ENCODE assay signal across 8 cellular contexts in genomic region chr5:42951847-42952411, GRCh38.
A peak's percentile ranks its signal among the peaks of the same experiment; 100 is the strongest.
DNase-seq lines count a peak whose midpoint lies in the region; ATAC-seq and TF ChIP-seq lines count a peak whose summit lies in the region.

No MANE protein-coding gene starts in this region.

- peaks cover 0 to 28% (median 10%) of the 10 kb centered on the region in 11 donors for H3K9me3 ChIP-seq in heart right ventricle

- H3K36me3 ChIP-seq in heart right ventricle: no peaks in the 10 kb centered on the region

- H3K27me3 Mint-ChIP-seq in activated T-helper 1 cell treated with anti-CD3 and anti-CD28 coated beads, Interleukin-12 subunit alpha, Interleukin-12 subunit beta, Interleukin-2, Interleukin-4 antibody, amounts not matched to agents 30 ng/mL and 10 ng/mL and 1 ng/mL, durations not matched to agents 14 hours and 24 hours and 36 hours (ENCODE audit: insufficient read depth): peaks cover 6% of the 10 kb centered on the region

- peaks cover 12 to 98% (median 90%) of the 10 kb centered on the region in 7 donors for H3K27me3 ChIP-seq in heart right ventricle

- peaks cover 9% of the 10 kb centered on the region for H3K36me3 Mint-ChIP-seq in activated T-helper 1 cell treated with anti-CD3 and anti-CD28 coated beads, Interleukin-12 subunit alpha, Interleukin-12 subunit beta, Interleukin-2, Interleukin-4 antibody, amounts not matched to agents 30 ng/mL and 10 ng/mL and 1 ng/mL, durations not matched to agents 14 hours and 24 hours and 36 hours (ENCODE audit: low read depth)

- 1 to 2% methylated on average over 37 of the region's 37 CpGs for WGBS in heart right ventricle, 2 donors

- H3K4me3 ChIP-seq in heart right ventricle: peak overlapping the region; percentile 32 to 74 (median 60)

- peak overlapping the region; percentile 8 to 99 (median 94) for H3K27ac ChIP-seq in heart right ventricle

- DNase-seq in GM10248 (ENCODE audit: extremely low spot score): peak; percentile 59
- DNase-seq in NCI-H2029 treated with DMSO at 0.1 percent for 48 hours (lab: John Stamatoyannopoulos, UW): peak; percentile 9
- DNase-seq in activated T-helper 1 cell treated with anti-CD3 and anti-CD28 coated beads, Interleukin-12 subunit alpha, Interleukin-12 subunit beta, Interleukin-2, Interleukin-4 antibody, amounts not matched to agents 30 ng/mL and 10 ng/mL and 1 ng/mL, durations not matched to agents 14 hours and 24 hours and 36 hours (ENCODE audit: low spot score): peak; percentile 63
- peak; percentile 19 to 38 for DNase-seq in heart right ventricle
- DNase-seq in stimulated activated CD4-positive, alpha-beta T cell treated with anti-CD3 and anti-CD28 coated beads, Interleukin-4, amount 100 ng/mL, for 24 hours: peak; percentile 52
- DNase-seq in NCI-H1048 (lab: John Stamatoyannopoulos, UW): no peak
- no peak for DNase-seq in inferior parietal cortex (ENCODE audit: extremely low spot score)

- H3K27ac Mint-ChIP-seq in activated T-helper 1 cell treated with anti-CD3 and anti-CD28 coated beads, Interleukin-12 subunit alpha, Interleukin-12 subunit beta, Interleukin-2, Interleukin-4 antibody, amounts not matched to agents 30 ng/mL and 10 ng/mL and 1 ng/mL, durations not matched to agents 14 hours and 24 hours and 36 hours: peak overlapping the region; percentile 97

- POLR2A ChIA-PET in GM10248 (lab: Yijun Ruan, JAX): no interaction called here

- ATAC-seq in GM21717 (IDR thresholded peaks at IDR 0.05; ENCODE audit: unreplicated experiment) (peak; percentile 26), heart right ventricle (peak; percentile 5 to 65 (median 32))

- peaks cover 7% of the 10 kb centered on the region for H3K9me3 Mint-ChIP-seq in activated T-helper 1 cell treated with anti-CD3 and anti-CD28 coated beads, Interleukin-12 subunit alpha, Interleukin-12 subunit beta, Interleukin-2, Interleukin-4 antibody, amounts not matched to agents 30 ng/mL and 10 ng/mL and 1 ng/mL, durations not matched to agents 14 hours and 24 hours and 36 hours

- peaks cover 37% of the 10 kb centered on the region for H3K4me1 Mint-ChIP-seq in activated T-helper 1 cell treated with anti-CD3 and anti-CD28 coated beads, Interleukin-12 subunit alpha, Interleukin-12 subunit beta, Interleukin-2, Interleukin-4 antibody, amounts not matched to agents 30 ng/mL and 10 ng/mL and 1 ng/mL, durations not matched to agents 14 hours and 24 hours and 36 hours (ENCODE audit: low read depth)

- CTCF ChIA-PET in GM10248 (lab: Yijun Ruan, JAX): interaction anchor here (1.1 kb wide), 1 partner anchor 121 kb away, joined by 3 read pairs; no protein-coding TSS in a partner anchor

- TF ChIP-seq CTCF in GM10248 (IDR thresholded peaks at IDR 0.05; ENCODE audit: control extremely low read depth, extremely low read depth, low read depth, missing control alignments) (no peak), heart right ventricle (IDR thresholded peaks at IDR 0.05) (no peak)

- peaks cover 0 to 50% (median 25%) of the 10 kb centered on the region in 9 donors for H3K4me1 ChIP-seq in heart right ventricle

- H3K4me3 Mint-ChIP-seq in activated T-helper 1 cell treated with anti-CD3 and anti-CD28 coated beads, Interleukin-12 subunit alpha, Interleukin-12 subunit beta, Interleukin-2, Interleukin-4 antibody, amounts not matched to agents 30 ng/mL and 10 ng/mL and 1 ng/mL, durations not matched to agents 14 hours and 24 hours and 36 hours: peak overlapping the region; percentile 88

- intact Hi-C loops in activated T-helper 1 cell treated with anti-CD3 and anti-CD28 coated beads, Interleukin-12 subunit alpha, Interleukin-12 subunit beta, Interleukin-2, Interleukin-4 antibody, amounts not matched to agents 30 ng/mL and 10 ng/mL and 1 ng/mL, durations not matched to agents 14 hours and 24 hours and 36 hours (cut with micrococcal nuclease): loop anchor here (1.0 to 5.0 kb wide), 5 partner anchors 153 to 1082 kb away; partner anchors contain the start of genes NIM1K, OXCT1 and PAIP1
- intact Hi-C loops in heart right ventricle (cut with DNase I): loop anchor here in 8 of 10 donors (2.0 to 5.0 kb wide), 5 partner anchors 40 to 115 kb away; partner anchors contain the start of gene ANXA2R (in 5 of the 8)

Comparison
In these comparisons a context has a peak if more than half of its experiments do, and no peak if none do; other contexts are left out.
1. DNase-seq: peak in GM10248 (single experiment), NCI-H2029 treated with DMSO at 0.1 percent for 48 hours (single experiment), activated T-helper 1 cell treated with anti-CD3 and anti-CD28 coated beads, Interleukin-12 subunit alpha, Interleukin-12 subunit beta, Interleukin-2, Interleukin-4 antibody, amounts not matched to agents 30 ng/mL and 10 ng/mL and 1 ng/mL, durations not matched to agents 14 hours and 24 hours and 36 hours (single experiment), heart right ventricle (2 of 2) and stimulated activated CD4-positive, alpha-beta T cell treated with anti-CD3 and anti-CD28 coated beads, Interleukin-4, amount 100 ng/mL, for 24 hours (single experiment); none in NCI-H1048 (single experiment) and inferior parietal cortex (single experiment).